Comparison of ENCODE assay signal across 8 cellular contexts in genomic region chr22:28883917-28884753, GRCh38. TPM values are rescaled to one million over a fixed set of nuclear protein-coding genes. Genes with fewer than 3 reads are reported as not detected.
A peak's percentile ranks its signal among the peaks of the same experiment; 100 is the strongest.
DNase-seq lines count a peak whose midpoint lies in the region; ATAC-seq, FAIRE-seq and TF ChIP-seq lines count a peak whose summit lies in the region.

No MANE protein-coding gene starts in this region.

- DNase-seq in T-helper 2 cell = peak in 4 of 5 experiments; percentile 11 to 40 (median 19)
- peak; percentile 35 for DNase-seq in MCF 10A (ENCODE audit: unreplicated experiment)
- peak; percentile 85 for DNase-seq in kidney
- DNase-seq in stimulated activated CD4-positive, alpha-beta T cell treated with anti-CD3 and anti-CD28 coated beads, Interleukin-4, amount 100 ng/mL, for 24 hours = peak; percentile 20
- DNase-seq in NCI-H524 treated with DMSO at 0.1 percent for 48 hours (lab: John Stamatoyannopoulos, UW) = no peak
- DNase-seq in SIG-M5 (lab: John Stamatoyannopoulos, UW) = no peak

- H3K9ac ChIP-seq in kidney (ENCODE audit: low read length in 2 of 2) = peak overlapping the region; percentile 59 to 88

- H3K9me3 Mint-ChIP-seq in MCF 10A (ENCODE audit: unreplicated experiment) = no peaks in the 10 kb centered on the region

- peaks cover 12% of the 10 kb centered on the region for H3K4me1 Mint-ChIP-seq in MCF 10A (ENCODE audit: insufficient read depth, unreplicated experiment)

- ATAC-seq in HG02763 (IDR thresholded peaks at IDR 0.05; ENCODE audit: unreplicated experiment) = peak; percentile 12

- peak overlapping the region; percentile 85 to 87 for H3K4me3 ChIP-seq in kidney (ENCODE audit: low read length in 2 of 2)

- intact Hi-C loops in MCF 10A (cut with micrococcal nuclease) = loop anchor here (1.0 to 2.0 kb wide), 2 partner anchors 93 to 147 kb away; no protein-coding TSS in a partner anchor
- intact Hi-C loops in kidney (cut with DNase I) = no loop called here

- no peaks in the 10 kb centered on the region for H3K36me3 Mint-ChIP-seq in MCF 10A (ENCODE audit: insufficient read depth, unreplicated experiment)

- H3K9me3 ChIP-seq in kidney (ENCODE audit: control insufficient read depth in 1 of 2, low read length in 2 of 2) = no peaks in the 10 kb centered on the region

- CTCF ChIA-PET in MCF 10A (lab: Yijun Ruan, JAX) = interaction anchor here (0.5 to 3.1 kb wide), 5 partner anchors 61 to 157 kb away, joined by 3 to 23 read pairs (median 3); no protein-coding TSS in a partner anchor

- no peaks in the 10 kb centered on the region for H3K27me3 Mint-ChIP-seq in MCF 10A (ENCODE audit: insufficient read depth, unreplicated experiment)

- BruUV-seq in MCF 10A (replicated peaks; lab: Mats Ljungman, UMichigan) = TSS peak; percentile 37

- peak overlapping the region; percentile 58 for H3K27ac ChIP-seq in C4-2B
- peak overlapping the region; percentile 63 to 70 for H3K27ac ChIP-seq in kidney (ENCODE audit: low read depth in 2 of 2, low read length in 2 of 2)

- no peak overlapping the region for H3K27ac Mint-ChIP-seq in MCF 10A (ENCODE audit: low read depth, unreplicated experiment)

- peak overlapping the region; percentile 78 for H3K4me3 Mint-ChIP-seq in MCF 10A (ENCODE audit: unreplicated experiment)

- POLR2A ChIA-PET in MCF 10A (lab: Yijun Ruan, JAX) = interaction anchor here (0.6 to 3.5 kb wide), 12 partner anchors 8 to 163 kb away, joined by 3 to 23 read pairs (median 4); partner anchors contain the start of gene XBP1

- FAIRE-seq in kidney (lab: Jason Lieb, UNC) = no peak

- H3K36me3 ChIP-seq in kidney (ENCODE audit: control insufficient read depth in 1 of 2, insufficient read depth in 2 of 2, low read length in 2 of 2) = no peaks in the 10 kb centered on the region

- TF ChIP-seq CTCF in C4-2B (conservative IDR thresholded peaks at IDR 0.05) = no peak; the same call in none of the 2 replicates
- TF ChIP-seq CTCF in MCF 10A (IDR thresholded peaks at IDR 0.05; ENCODE audit: unreplicated experiment) = peak; percentile 27
- no peak for TF ChIP-seq CTCF in kidney (IDR thresholded peaks at IDR 0.05; ENCODE audit: borderline replicate concordance, extremely low read depth, insufficient read depth)

- peaks cover 9 to 12% of the 10 kb centered on the region in 2 donors for H3K4me1 ChIP-seq in kidney (ENCODE audit: control insufficient read depth in 1 of 2, insufficient read depth in 1 of 2, low read depth in 1 of 2, low read length in 2 of 2)

RNA-seq across cellular contexts. Expression of gene ZNRF3, which starts 0.8 kb away (rescaled TPM):
- total RNA-seq in MCF 10A (2022) (7.1 and 7.9 TPM in 2 replicates), kidney (24.4 TPM)
- 6.8 TPM for polyA plus RNA-seq in kidney (ENCODE audit: insufficient read depth, low read depth, low replicate concordance)

Comparison
In these comparisons a context has a peak if more than half of its experiments do, and no peak if none do; other contexts are left out.
1. DNase-seq: peak in T-helper 2 cell (4 of 5), MCF 10A (single experiment), kidney (single experiment) and stimulated activated CD4-positive, alpha-beta T cell treated with anti-CD3 and anti-CD28 coated beads, Interleukin-4, amount 100 ng/mL, for 24 hours (single experiment); none in NCI-H524 treated with DMSO at 0.1 percent for 48 hours (single experiment) and SIG-M5 (single experiment).